ENCODE assay signal across 16 cellular contexts in the genomic region with DNA sequence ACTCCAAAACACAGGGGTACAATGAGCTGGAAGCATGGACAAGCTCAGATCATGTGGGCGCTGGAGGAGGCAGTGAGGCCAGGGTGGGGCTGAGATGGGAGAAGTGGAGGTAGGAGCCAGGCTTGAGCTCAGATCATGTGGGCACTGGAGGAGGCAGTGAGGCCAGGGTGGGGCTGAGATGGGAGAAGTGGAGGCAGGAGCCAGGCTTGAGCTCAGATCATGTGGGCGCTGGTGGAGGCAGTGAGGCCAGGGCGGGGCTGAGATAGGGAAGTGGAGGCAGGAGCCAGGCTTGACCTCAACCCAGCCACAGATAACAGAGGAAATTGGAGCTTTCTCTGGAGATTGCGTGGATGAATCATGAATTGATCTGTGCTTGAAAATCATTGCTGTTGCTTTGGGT. TPM values are rescaled to one million over a fixed set of nuclear protein-coding genes. Genes with fewer than 3 reads are reported as not detected.
DNase-seq lines count a peak whose midpoint lies in the region; ATAC-seq, FAIRE-seq and TF ChIP-seq lines count a peak whose summit lies in the region.
"Had no signal": no experiment of that assay in that cellular context is flagged by ENCODE, and none has a peak within 500 bp of the region (broad histone marks: within the 10 kb centered on the region; RNA-seq: fewer than 3 reads in every experiment).

No MANE protein-coding gene starts in this region.

- no peak overlapping the region for H3K56ac ChIP-seq in H1 (replicated peaks; ENCODE audit: insufficient read length, low read depth, low read length)

- no peak overlapping the region for H3K18ac ChIP-seq in H1 (ENCODE audit: extremely low read depth, low read length)

- H2BK120ac ChIP-seq in H1 (replicated peaks; ENCODE audit: low read depth, low read length): no peak overlapping the region

- no peak overlapping the region for H3K4ac ChIP-seq in H1 (replicated peaks; ENCODE audit: insufficient read length, low read depth, low read length)

- H3K4me2 ChIP-seq in H1 (ENCODE audit: insufficient read depth in 1 of 2, low read depth in 2 of 2, low read length in 2 of 2): no peak overlapping the region

- H2AFZ ChIP-seq in H1 (ENCODE audit: low read length): no peak overlapping the region

- H3K79me2 ChIP-seq in H1 (ENCODE audit: control insufficient read depth in 1 of 2, insufficient read depth in 2 of 2, low read length in 2 of 2): peaks cover 0 to 4% of the 10 kb centered on the region in 2 experiments; a peak in 1 of 4 replicates

- H2BK20ac ChIP-seq in H1 (ENCODE audit: low read length): 0 out of 2 replicates have a peak overlapping the region, but pooled peaks have one; percentile 74

- H4K8ac ChIP-seq in H1 (ENCODE audit: extremely low read depth, insufficient read depth, low read length): peak overlapping the region; percentile 80; the same call in 1 of the 2 replicates

- FAIRE-seq in GM12891 (lab: Jason Lieb, UNC): no peak
- FAIRE-seq in H1 (lab: Jason Lieb, UNC): no peak
- FAIRE-seq: A204.1 had no signal

- no peak for TF ChIP-seq POLR2A in GM12891 (IDR thresholded peaks at IDR 0.05; ENCODE audit: low read depth, low read length)
- TF ChIP-seq POLR2A in H1 (IDR thresholded peaks at IDR 0.05; ENCODE audit: control extremely low read depth in 1 of 2, low read depth in 2 of 2, low read length in 2 of 2): no peak

- no peaks in the 10 kb centered on the region; a peak in 2 of 7 replicates for H3K27me3 ChIP-seq in H1 (replicated peaks in 1 of 4; ENCODE audit: control insufficient read depth in 3 of 4, extremely low read depth in 1 of 4, insufficient read depth in 3 of 4, low read length in 3 of 4)

- no peak overlapping the region for H3K14ac ChIP-seq in H1 (ENCODE audit: insufficient read length)

- no peaks in the 10 kb centered on the region for H3K9me3 ChIP-seq in H1 (ENCODE audit: insufficient read depth in 2 of 2, low read depth in 1 of 2, low read length in 1 of 2)

- no peak overlapping the region for H3K4me3 ChIP-seq in H1 (ENCODE audit: extremely low read depth in 1 of 4, insufficient read depth in 2 of 4, low read depth in 3 of 4, low read length in 4 of 4)

- H3K27ac ChIP-seq in H1 (ENCODE audit: low read depth, low read length): no peak overlapping the region
- H3K27ac ChIP-seq: C4-2B had no signal

- H3K9ac ChIP-seq in H1 (replicated peaks in 1 of 4; ENCODE audit: extremely low read depth in 1 of 4, low read depth in 3 of 4, low read length in 3 of 4): no peak overlapping the region

- no peak overlapping the region for H2BK5ac ChIP-seq in H1 (ENCODE audit: low read depth, low read length)

- H3K79me1 ChIP-seq in H1 (ENCODE audit: low read depth, low read length): no peaks in the 10 kb centered on the region; the same call in 1 of the 2 replicates

- no peaks in the 10 kb centered on the region; a peak in 1 of 8 replicates for H3K36me3 ChIP-seq in H1 (ENCODE audit: control insufficient read depth in 2 of 4, insufficient read depth in 4 of 4, low read length in 3 of 4)

- TF ChIP-seq RAD21 in H1 (IDR thresholded peaks at IDR 0.05 in 1 of 2, conservative IDR thresholded peaks at IDR 0.05 in 1 of 2; ENCODE audit: low read depth in 2 of 2, low read length in 2 of 2): no peak

- peak overlapping the region; percentile 7 for H4K91ac ChIP-seq in H1 (replicated peaks; ENCODE audit: insufficient read length, low read length)

- H4K20me1 ChIP-seq in H1 (replicated peaks in 1 of 2; ENCODE audit: control insufficient read depth in 1 of 2, insufficient read depth in 2 of 2, low read length in 2 of 2): no peaks in the 10 kb centered on the region

- no peak for TF ChIP-seq EP300 in H1 (IDR thresholded peaks at IDR 0.05; ENCODE audit: borderline replicate concordance in 1 of 2, low read depth in 2 of 2, low read length in 2 of 2)

- H3K23me2 ChIP-seq in H1 (ENCODE audit: low read depth, low read length): peaks cover 2% of the 10 kb centered on the region; the same call in 1 of the 2 replicates

- H2BK12ac ChIP-seq in H1 (ENCODE audit: low read depth, low read length): no peak overlapping the region; the same call in 1 of the 2 replicates

- intact Hi-C loops in left colon (cut with DNase I, micrococcal nuclease): no loop called here

- ATAC-seq in left colon (no peak), GM21786 (IDR thresholded peaks at IDR 0.05; ENCODE audit: unreplicated experiment) (no peak)

- H2AK5ac ChIP-seq in H1 (ENCODE audit: low read depth, low read length): no peak overlapping the region

- no peak overlapping the region for H3K23ac ChIP-seq in H1 (ENCODE audit: insufficient read length)

- peak; percentile 38 for DNase-seq in CD1c-positive myeloid dendritic cell (ENCODE audit: extremely low spot score)
- no peak for DNase-seq in GM12891 (ENCODE audit: insufficient read length, low spot score)
- peak; percentile 3 for DNase-seq in MV-4-11 (lab: John Stamatoyannopoulos, UW)
- no peak for DNase-seq in H1 (ENCODE audit: low read depth in 1 of 2, low spot score in 2 of 2)
- no peak for DNase-seq in NCI-H510A (lab: John Stamatoyannopoulos, UW)
- DNase-seq in left colon: no peak
- DNase-seq: ACHN; CD4-positive, alpha-beta memory T cell; DMS153; DMS79; GDM1; GOT3; H9 had no signal

- H3K4me1 ChIP-seq in H1 (replicated peaks in 1 of 4; ENCODE audit: control insufficient read depth in 3 of 4, insufficient read depth in 4 of 4, low read length in 3 of 4): peaks cover 2 to 16% (median 13%) of the 10 kb centered on the region in 4 experiments

- TF ChIP-seq CTCF in H1 (IDR thresholded peaks at IDR 0.05; ENCODE audit: control extremely low read depth in 1 of 3, insufficient read depth in 1 of 3, low read depth in 1 of 3, low read length in 3 of 3): no peak

- H2BK15ac ChIP-seq in H1 (ENCODE audit: low read length): no peak overlapping the region

- H4K5ac ChIP-seq in H1 (ENCODE audit: insufficient read length, low read depth, low read length): no peak overlapping the region

- CTCF ChIA-PET in H1 (lab: Charles Lee; ENCODE audit: partially characterized antibody): interaction anchor here (1.3 to 3.2 kb wide), 2 partner anchors 10 to 11 kb away, joined by 4 to 34 read pairs; no protein-coding TSS in a partner anchor

- POLR2A ChIA-PET in H1 (lab: Charles Lee; ENCODE audit: partially characterized antibody): interaction anchor here (1.4 to 1.5 kb wide), 2 partner anchors 9 kb away, joined by 3 to 5 read pairs; no protein-coding TSS in a partner anchor

- 91% methylated on average over 4 of the region's 4 CpGs; no CpG with 5 or more reads in 1 of the 2 experiments for WGBS in H1 (ENCODE audit: extremely low coverage in 1 of 2, insufficient coverage in 1 of 2, insufficient read length in 1 of 2, insufficient replicate concordance in 2 of 2, low coverage in 1 of 2, low lambda C conversion rate in 2 of 2, missing lambda C conversion rate in 1 of 2), 2 experiments

TF ChIP-seq in GM12891, 5 proteins besides CTCF, POLR2A, EP300 and RAD21:
- no peak for TF ChIP-seq PAX5 (IDR thresholded peaks at IDR 0.05; ENCODE audit: insufficient read depth, low read length, severe bottlenecking)
- TF ChIP-seq SPI1 (IDR thresholded peaks at IDR 0.05; ENCODE audit: low read depth, low read length): 0 out of 2 replicates have a peak, but pooled peaks have one; percentile 9
- no peak for TF ChIP-seq POLR2AphosphoS5 (IDR thresholded peaks at IDR 0.05; ENCODE audit: low read depth, low read length)
- no peak for TF ChIP-seq POU2F2 (IDR thresholded peaks at IDR 0.05; ENCODE audit: low read depth, low read length)
- TF ChIP-seq TAF1 (IDR thresholded peaks at IDR 0.05; ENCODE audit: low read depth, low read length): no peak
TF ChIP-seq in GM12891: peak in this region for 1.

TF ChIP-seq in H1, 55 proteins besides CTCF, POLR2A, EP300 and RAD21:
- no peak for TF ChIP-seq PHF8 (conservative IDR thresholded peaks at IDR 0.05; ENCODE audit: low read depth, low read length)
- TF ChIP-seq SP4 (IDR thresholded peaks at IDR 0.05; ENCODE audit: low read length): no peak
- TF ChIP-seq JUND (IDR thresholded peaks at IDR 0.05; ENCODE audit: low read length): no peak
- TF ChIP-seq KDM4A (IDR thresholded peaks at IDR 0.05; ENCODE audit: low read depth, low read length, severe bottlenecking): no peak
- TF ChIP-seq CREB1 (IDR thresholded peaks at IDR 0.05): no peak
- no peak for TF ChIP-seq HDAC2 (IDR thresholded peaks at IDR 0.05; ENCODE audit: borderline replicate concordance in 1 of 2, low read depth in 2 of 2, low read length in 2 of 2)
- TF ChIP-seq TCF12 (IDR thresholded peaks at IDR 0.05; ENCODE audit: low read depth, low read length): no peak
- no peak for TF ChIP-seq MAFK (IDR thresholded peaks at IDR 0.05; ENCODE audit: low read depth, low read length)
- no peak for TF ChIP-seq JUN (IDR thresholded peaks at IDR 0.05; ENCODE audit: low read depth, low read length)
- no peak for TF ChIP-seq FOSL1 (IDR thresholded peaks at IDR 0.05; ENCODE audit: insufficient read depth, low read depth, low read length)
- TF ChIP-seq GABPA (IDR thresholded peaks at IDR 0.05; ENCODE audit: borderline replicate concordance, insufficient read depth, low read length): no peak
- TF ChIP-seq HDAC6 (IDR thresholded peaks at IDR 0.05; ENCODE audit: low read depth, low read length): no peak
- no peak for TF ChIP-seq SAP30 (IDR thresholded peaks at IDR 0.05; ENCODE audit: insufficient read depth, insufficient replicate concordance, low read length)
- no peak for TF ChIP-seq TEAD4 (IDR thresholded peaks at IDR 0.05; ENCODE audit: low read depth, low read length)
- no peak for TF ChIP-seq CHD2 (IDR thresholded peaks at IDR 0.05; ENCODE audit: low read length)
- TF ChIP-seq BRCA1 (IDR thresholded peaks at IDR 0.05; ENCODE audit: low read depth, low read length): no peak
- TF ChIP-seq, protein P1, sequence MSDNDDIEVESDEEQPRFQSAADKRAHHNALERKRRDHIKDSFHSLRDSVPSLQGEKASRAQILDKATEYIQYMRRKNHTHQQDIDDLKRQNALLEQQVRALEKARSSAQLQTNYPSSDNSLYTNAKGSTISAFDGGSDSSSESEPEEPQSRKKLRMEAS (IDR thresholded peaks at IDR 0.05): no peak
- TF ChIP-seq KDM5A (IDR thresholded peaks at IDR 0.05; ENCODE audit: low read length): no peak
- TF ChIP-seq SIX5 (IDR thresholded peaks at IDR 0.05; ENCODE audit: low read depth, low read length): no peak

RNA-seq across cellular contexts. Expression of gene TMEM18, which starts 48.3 kb away (rescaled TPM):
- polyA plus RNA-seq in GM12891 (2012; ENCODE audit: low read depth, missing spikeins): 14.3 TPM
- 22.3 and 27.1 TPM in 2 replicates for total RNA-seq in H1 (2021; fragmentation: NEBNext Ultra II Directional; extraction: Animal tissue kit (Norgen Biotek cat#: 25700))
- 21.7 and 22.4 TPM in 2 replicates for polyA plus RNA-seq in H1 (2011; rRNA removed)
- polyA plus RNA-seq in H1 (2011; cell fraction: cytosol; rRNA removed): 28.4 TPM
- 32.0 TPM for polyA plus RNA-seq in H1 (2011; cell fraction: nucleus; rRNA removed)
- 20.0 to 35.4 TPM (median 24.9 TPM) in 4 replicates for polyA plus RNA-seq in H1 (2012, experiment 1 of 2)
- 18.8 TPM for polyA plus RNA-seq in H1 (2012, experiment 2 of 2)
- 46.5 TPM for polyA plus RNA-seq in H1 (2013, experiment 1 of 2)
- 45.9 TPM for polyA plus RNA-seq in H1 (2013, experiment 2 of 2)
- polyA minus RNA-seq in H1 (2011; rRNA and poly(A)+ RNA removed): 15.2 and 16.4 TPM in 2 replicates
- polyA minus RNA-seq in H1 (2011; cell fraction: cytosol; rRNA and poly(A)+ RNA removed): 13.4 TPM
- polyA minus RNA-seq in H1 (2011; cell fraction: nucleus; rRNA and poly(A)+ RNA removed): 24.7 TPM
- 10 to 100 TPM; 17.7 to 19.8 TPM for total RNA-seq in left colon

Comparison
In these comparisons a context has a peak if more than half of its experiments do, and no peak if none do; other contexts are left out.
1. DNase-seq: peak in CD1c-positive myeloid dendritic cell (single experiment) and MV-4-11 (single experiment); none in GM12891 (single experiment), H1 (0 of 2), NCI-H510A (single experiment) and left colon (0 of 2).